ENCODE assay signal across 8 cellular contexts in genomic region chr6:33454009-33454946, GRCh38. TPM values are rescaled to one million over a fixed set of nuclear protein-coding genes. Genes with fewer than 3 reads are reported as not detected.
DNase-seq lines count a peak whose midpoint lies in the region; ATAC-seq and TF ChIP-seq lines count a peak whose summit lies in the region.

Gene ZBTB9 (plus strand): TSS chr6:33454576. CDS start chr6:33455101, 525 bp downstream.

- peak within 1 kb of the TSS; percentile 80 for H3K27ac ChIP-seq in osteoblast (ENCODE audit: low read depth, low read length)
- H3K27ac ChIP-seq in thoracic aorta = peak within 1 kb of the TSS; percentile 42 to 72

- ATAC-seq in HG02623 (IDR thresholded peaks at IDR 0.05; ENCODE audit: unreplicated experiment) = peak; percentile 99
- peak; percentile 99 for ATAC-seq in SK-N-SH treated with all-trans-retinoic acid at 6 μM for 48 hours
- ATAC-seq in activated naive CD4-positive, alpha-beta T cell treated with anti-CD3 and anti-CD28 coated beads, Interleukin-2, amount 50 U/mL, for 72 hours = peak; percentile 99
- peak; percentile 95 for ATAC-seq in thoracic aorta (ENCODE audit: insufficient number of reproducible peaks, low FRiP score, low read depth)

- H3K9me3 ChIP-seq in osteoblast (ENCODE audit: low read depth, low read length) = no peaks in the 10 kb centered on the region
- no peaks in the 10 kb centered on the region for H3K9me3 ChIP-seq in thoracic aorta

- H3K27me3 ChIP-seq in osteoblast (ENCODE audit: insufficient read depth, low read length) (no peaks in the 10 kb centered on the region), thoracic aorta (replicated peaks; ENCODE audit: insufficient read depth) (no peaks in the 10 kb centered on the region)

- peak within 1 kb of the TSS; percentile 92 for H2AFZ ChIP-seq in osteoblast (ENCODE audit: low read length)

- peak within 1 kb of the TSS; percentile 98 for H3K4me3 ChIP-seq in osteoblast (ENCODE audit: insufficient read depth, low read length)
- peak within 1 kb of the TSS; percentile 96 for H3K4me3 ChIP-seq in thoracic aorta

- peaks cover 32% of the 10 kb centered on the region for H3K79me2 ChIP-seq in osteoblast (ENCODE audit: insufficient read depth, low read length)

- peak within 1 kb of the TSS; percentile 97 for H3K4me2 ChIP-seq in osteoblast (ENCODE audit: insufficient read depth, low read length)

- TF ChIP-seq CTCF in GM10266 (IDR thresholded peaks at IDR 0.05; ENCODE audit: control insufficient read depth, insufficient read depth, low read depth, missing control alignments) (no peak), glutamatergic neuron (IDR thresholded peaks at IDR 0.05; ENCODE audit: partially characterized antibody, unreplicated experiment) (no peak), osteoblast (IDR thresholded peaks at IDR 0.05; ENCODE audit: extremely low read depth, low read depth, low read length) (no peak), thoracic aorta (IDR thresholded peaks at IDR 0.05) (no peak)

- H3K36me3 Mint-ChIP-seq in activated naive CD4-positive, alpha-beta T cell treated with anti-CD3 and anti-CD28 coated beads, Interleukin-2, amount 50 U/mL, for 72 hours = peaks cover 7 to 8% of the 10 kb centered on the region in 2 donors
- H3K36me3 Mint-ChIP-seq in glutamatergic neuron (ENCODE audit: unreplicated experiment) = peaks cover 6% of the 10 kb centered on the region

- H3K36me3 ChIP-seq in osteoblast (ENCODE audit: insufficient read depth, low read length) = peaks cover 12% of the 10 kb centered on the region
- H3K36me3 ChIP-seq in thoracic aorta = peaks cover 17% of the 10 kb centered on the region

- peak; percentile 99 for DNase-seq in GM10266 (ENCODE audit: extremely low spot score)
- DNase-seq in NCI-H1092 treated with DMSO at 0.1 percent for 48 hours (lab: John Stamatoyannopoulos, UW) = peak; percentile 93
- peak; percentile 93 to 96 for DNase-seq in activated naive CD4-positive, alpha-beta T cell treated with anti-CD3 and anti-CD28 coated beads, Interleukin-2, amount 50 U/mL, for 72 hours (ENCODE audit: low spot score in 2 of 2)
- peak; percentile 94 for DNase-seq in glutamatergic neuron
- DNase-seq in osteoblast (ENCODE audit: insufficient read length, low spot score, missing footprints) = peak; percentile 100
- DNase-seq in thoracic aorta (ENCODE audit: low spot score) = peak; percentile 90

- H3K4me1 Mint-ChIP-seq in glutamatergic neuron (ENCODE audit: low read depth, unreplicated experiment) = peaks cover 7% of the 10 kb centered on the region

- H4K20me1 ChIP-seq in osteoblast (ENCODE audit: insufficient read depth, low read length) = no peaks in the 10 kb centered on the region

- peak within 1 kb of the TSS; percentile 94 for H3K27ac Mint-ChIP-seq in activated naive CD4-positive, alpha-beta T cell treated with anti-CD3 and anti-CD28 coated beads, Interleukin-2, amount 50 U/mL, for 72 hours
- peak within 1 kb of the TSS; percentile 78 for H3K27ac Mint-ChIP-seq in glutamatergic neuron (ENCODE audit: unreplicated experiment)

- H3K4me1 ChIP-seq in osteoblast (ENCODE audit: insufficient read depth, low read length) (peaks cover 13% of the 10 kb centered on the region), thoracic aorta (ENCODE audit: control insufficient read depth in 1 of 2, low read depth in 2 of 2) (peaks cover 10 to 21% of the 10 kb centered on the region in 2 donors)

- no peaks in the 10 kb centered on the region for H3K9me3 Mint-ChIP-seq in activated naive CD4-positive, alpha-beta T cell treated with anti-CD3 and anti-CD28 coated beads, Interleukin-2, amount 50 U/mL, for 72 hours
- peaks cover 7% of the 10 kb centered on the region for H3K9me3 Mint-ChIP-seq in glutamatergic neuron (ENCODE audit: unreplicated experiment)

- H3K4me3 Mint-ChIP-seq in glutamatergic neuron (ENCODE audit: unreplicated experiment) = peak within 1 kb of the TSS; percentile 89

- H3K27me3 Mint-ChIP-seq in glutamatergic neuron (ENCODE audit: unreplicated experiment) = peaks cover 6% of the 10 kb centered on the region

TF ChIP-seq in SK-N-SH treated with all-trans-retinoic acid at 6 μM for 48 hours, 23 proteins besides CTCF, POLR2A, EP300 and RAD21:
- TF ChIP-seq ZFP3 (CRISPR knock-in tag; IDR thresholded peaks at IDR 0.05) (0 out of 2 replicates have a peak, but pooled peaks have one; percentile 8), ZFP30 (CRISPR knock-in tag; IDR thresholded peaks at IDR 0.05) (0 out of 2 replicates have a peak, but pooled peaks have one; percentile 19), GLIS3 (CRISPR knock-in tag; IDR thresholded peaks at IDR 0.05) (no peak)

RNA-seq across cellular contexts. Expression of gene ZBTB9, which starts in this region (rescaled TPM):
- total RNA-seq in activated naive CD4-positive, alpha-beta T cell treated with anti-CD3 and anti-CD28 coated beads, Interleukin-2, amount 50 U/mL, for 72 hours = 10 to 100 TPM in 1 of 2 donors, 1 to 10 TPM in 1; 9.4 to 12.5 TPM
- total RNA-seq in glutamatergic neuron (ENCODE audit: unreplicated experiment) (9.6 TPM), osteoblast (4.1 and 4.7 TPM in 2 replicates), thoracic aorta (1 to 10 TPM; 1.1 to 7.1 TPM)

Comparison
In these comparisons a context has a peak if more than half of its experiments do, and no peak if none do; other contexts are left out.
1. Peak in every context shown above with its lines: DNase-seq, ATAC-seq, H3K4me3 ChIP-seq and H3K27ac ChIP-seq.